In genomic region chr18:58418361-58418760, GRCh38 we compare ENCODE assay signal across 22 cellular contexts.
DNase-seq lines count a peak whose midpoint lies in the region; ATAC-seq, FAIRE-seq and TF ChIP-seq lines count a peak whose summit lies in the region.
"Had no signal": no experiment of that assay in that cellular context is flagged by ENCODE, and none has a peak within 500 bp of the region (broad histone marks: within the 10 kb centered on the region; RNA-seq: fewer than 3 reads in every experiment).

No MANE protein-coding gene starts in this region.

- in situ Hi-C loops in GM13977 (cut with MboI; ENCODE audit: low pct_unique_long_range_greater_than_20kb, low sequenced_read_pairs, unreplicated experiment), result no loop called here

- peak overlapping the region; percentile 79 for H3K27ac Mint-ChIP-seq in Calu3 (ENCODE audit: unreplicated experiment)

- no peak for TF ChIP-seq EP300 in sigmoid colon (IDR thresholded peaks at IDR 0.05)

- H3K36me3 Mint-ChIP-seq in Calu3 (ENCODE audit: insufficient read depth, unreplicated experiment), result peaks cover 7% of the 10 kb centered on the region

- ATAC-seq in RWPE2 (ENCODE audit: low read depth) (no peak), pancreas (no peak)

- no TSS peak for BruUV-seq in Calu3 (replicated peaks; lab: Mats Ljungman, UMichigan)

- H3K9me3 ChIP-seq in RWPE2 (ENCODE audit: severe bottlenecking) (no peaks in the 10 kb centered on the region), hepatocyte (ENCODE audit: low read depth) (no peaks in the 10 kb centered on the region), pancreas (no peaks in the 10 kb centered on the region), sigmoid colon (no peaks in the 10 kb centered on the region)
- H3K9me3 ChIP-seq: BE2C, Peyer's patch had no signal

- H3K4me3 ChIP-seq in RWPE2 (ENCODE audit: severe bottlenecking) (no peak overlapping the region), hepatocyte (no peak overlapping the region), pancreas (no peak overlapping the region), sigmoid colon (no peak overlapping the region)
- H3K4me3 ChIP-seq: Peyer's patch, SK-N-MC had no signal

- H3K79me2 ChIP-seq in hepatocyte, result no peaks in the 10 kb centered on the region

- 98% methylated on average over 4 of the region's 4 CpGs for WGBS in hepatocyte (ENCODE audit: low lambda C conversion rate, missing lambda C conversion rate)
- 92 to 94% methylated on average over 4 of the region's 4 CpGs for WGBS in pancreas, 2 donors
- 92 to 96% methylated on average over 4 of the region's 4 CpGs for WGBS in sigmoid colon, 2 donors

- no peaks in the 10 kb centered on the region for H3K27me3 Mint-ChIP-seq in Calu3 (ENCODE audit: unreplicated experiment)

- H3K4me1 ChIP-seq in RWPE2 (ENCODE audit: insufficient read depth, poor library complexity, severe bottlenecking) (peaks cover 21% of the 10 kb centered on the region), hepatocyte (ENCODE audit: insufficient read depth) (peaks cover 23% of the 10 kb centered on the region), pancreas (peaks cover 0 to 6% (median 0%) of the 10 kb centered on the region in 3 donors), sigmoid colon (peaks cover 0 to 18% (median 17%) of the 10 kb centered on the region in 4 donors)
- H3K4me1 ChIP-seq: BE2C, Peyer's patch had no signal

- H3K4me2 ChIP-seq in hepatocyte, result no peak overlapping the region

- DNase-seq in Calu3 (no peak), RWPE2 (ENCODE audit: low spot score) (no peak), hepatocyte (ENCODE audit: low spot score) (no peak), pancreas (no peak), NCI-H128 (lab: John Stamatoyannopoulos, UW; ENCODE audit: unreplicated experiment) (no peak), sigmoid colon (no peak), GM13977 (ENCODE audit: low spot score) (no peak)
- DNase-seq: ACHN, BE2C, KG1, MM.1S, NCI-H1417, NCI-H1694, NCI-H2029 treated with DMSO at 0.1 percent for 48 hours, NCI-H2227 treated with DMSO at 0.1 percent for 48 hours, NCI-H526 treated with DMSO at 0.1 percent for 48 hours, Peyer's patch, SIG-M5 had no signal

- no peak for TF ChIP-seq CTCF in Calu3 (IDR thresholded peaks at IDR 0.05; ENCODE audit: unreplicated experiment)
- TF ChIP-seq CTCF in RWPE2 (IDR thresholded peaks at IDR 0.05; ENCODE audit: poor library complexity, severe bottlenecking), result no peak
- no peak for TF ChIP-seq CTCF in hepatocyte (IDR thresholded peaks at IDR 0.05; ENCODE audit: poor library complexity)
- no peak for TF ChIP-seq CTCF in pancreas (IDR thresholded peaks at IDR 0.05)
- TF ChIP-seq CTCF in sigmoid colon (IDR thresholded peaks at IDR 0.05), result no peak
- TF ChIP-seq CTCF in GM13977 (IDR thresholded peaks at IDR 0.05; ENCODE audit: extremely low read depth, insufficient read depth, missing control alignments), result no peak

- H3K27me3 ChIP-seq in RWPE2 (ENCODE audit: insufficient read depth, poor library complexity, severe bottlenecking) (no peaks in the 10 kb centered on the region), hepatocyte (no peaks in the 10 kb centered on the region), pancreas (no peaks in the 10 kb centered on the region), sigmoid colon (no peaks in the 10 kb centered on the region)
- H3K27me3 ChIP-seq: BE2C, Peyer's patch had no signal

- no peak overlapping the region for H3K4me3 Mint-ChIP-seq in Calu3 (ENCODE audit: low read depth, unreplicated experiment)

- H3K27ac ChIP-seq in RWPE2 (ENCODE audit: poor library complexity, severe bottlenecking) (peak overlapping the region; percentile 64), hepatocyte (peak overlapping the region; percentile 37), pancreas (peak overlapping the region in 3 of 4 donors; percentile 38 to 82 (median 79)), sigmoid colon (no peak overlapping the region)
- H3K27ac ChIP-seq: Peyer's patch, SK-N-MC had no signal

- H3K36me3 ChIP-seq in RWPE2 (ENCODE audit: low read depth) (no peaks in the 10 kb centered on the region), hepatocyte (replicated peaks; ENCODE audit: insufficient read depth, low read depth) (no peaks in the 10 kb centered on the region), pancreas (no peaks in the 10 kb centered on the region), sigmoid colon (no peaks in the 10 kb centered on the region)
- H3K36me3 ChIP-seq: BE2C, Peyer's patch had no signal

- H3K4me1 Mint-ChIP-seq in Calu3 (ENCODE audit: low read depth, unreplicated experiment), result peaks cover 37% of the 10 kb centered on the region

- no peak for TF ChIP-seq POLR2A in sigmoid colon (IDR thresholded peaks at IDR 0.05)

- no peak for FAIRE-seq in pancreas (lab: Jason Lieb, UNC)
- FAIRE-seq: GM18507, H54, HTR-8/SVneo had no signal

- intact Hi-C loops in Calu3 (cut with micrococcal nuclease; ENCODE audit: unreplicated experiment), result loop anchor here (5.0 kb wide), 1 partner anchor 74 kb away; no protein-coding TSS in a partner anchor
- intact Hi-C loops in pancreas (cut with DNase I), result loop anchor here in 1 of 3 donors (10.0 kb wide), 1 partner anchor 76 kb away; no protein-coding TSS in a partner anchor
- intact Hi-C loops in sigmoid colon (cut with DNase I), result no loop called here

- no peaks in the 10 kb centered on the region for H4K20me1 ChIP-seq in hepatocyte (ENCODE audit: insufficient read depth, poor library complexity, severe bottlenecking)

- H2AFZ ChIP-seq in hepatocyte, result no peak overlapping the region

- no peaks in the 10 kb centered on the region for H3K9me3 Mint-ChIP-seq in Calu3 (ENCODE audit: low read depth, unreplicated experiment)

- CTCF ChIA-PET in Calu3 (lab: Charles Lee), result interaction anchor here (2.8 kb wide), 1 partner anchor 11 kb away, joined by 11 read pairs; no protein-coding TSS in a partner anchor

- no peaks in the 10 kb centered on the region for H3K9me2 ChIP-seq in hepatocyte (replicated peaks; ENCODE audit: insufficient read depth)

Comparison
In these comparisons a context has a peak if more than half of its experiments do, and no peak if none do; other contexts are left out.
1. H3K27ac ChIP-seq: peak in RWPE2 (single experiment), hepatocyte (single experiment) and pancreas (3 of 4); none in sigmoid colon (0 of 4).